8 cellular contexts compared by ENCODE assay signal in the genomic region with DNA sequence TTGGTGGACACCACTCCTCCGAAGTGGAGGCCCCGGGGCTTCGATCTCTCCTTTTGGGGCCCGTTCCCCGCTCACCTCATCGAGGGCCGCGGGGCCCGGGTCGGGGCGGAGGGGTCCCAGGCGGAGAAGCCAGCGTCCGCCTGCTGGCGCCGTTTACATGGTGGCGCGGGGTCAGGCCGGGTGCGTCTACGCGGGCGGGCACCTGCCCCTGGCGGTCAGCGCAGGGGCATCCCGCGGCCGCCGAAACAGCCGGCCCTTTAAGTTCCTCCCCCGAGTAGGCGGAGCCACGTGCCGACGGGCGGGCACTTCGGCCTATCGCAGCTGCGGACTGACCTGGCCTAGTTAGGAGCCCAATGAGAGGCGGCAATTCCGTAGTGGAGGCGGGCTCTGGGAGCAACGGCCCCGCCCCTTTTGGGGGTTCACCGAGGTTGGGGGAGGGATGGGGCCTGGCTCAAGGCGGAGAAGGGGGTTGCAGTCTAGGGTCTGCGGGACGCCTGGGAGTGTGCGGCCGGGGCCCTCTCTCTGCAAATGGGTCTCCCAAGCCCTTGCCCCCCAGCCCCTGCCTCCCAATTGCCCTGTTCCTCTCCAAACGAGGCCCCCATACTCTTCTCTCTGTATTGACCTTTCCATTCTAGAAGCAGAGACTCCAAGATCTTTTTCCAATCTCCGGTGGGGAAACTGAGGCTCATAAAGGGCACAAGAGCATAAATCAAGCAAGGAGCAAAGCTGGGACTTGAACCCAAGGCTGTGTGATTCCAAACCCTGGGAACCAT. TPM values are rescaled to one million over a fixed set of nuclear protein-coding genes. Genes with fewer than 3 reads are reported as not detected.
DNase-seq lines count a peak whose midpoint lies in the region; TF ChIP-seq lines count a peak whose summit lies in the region.

TSS of gene ABHD8 (minus strand) at position 259 of the 773 bp plus-strand sequence. CDS start 1,809 bp downstream, outside the sequence.

- H3K27ac Mint-ChIP-seq in activated naive CD8-positive, alpha-beta T cell = no peak within 1 kb of the TSS
- H3K27ac Mint-ChIP-seq in glutamatergic neuron (ENCODE audit: unreplicated experiment) = peak within 1 kb of the TSS; percentile 93

- peak within 1 kb of the TSS; percentile 83 for H3K4me2 ChIP-seq in osteoblast (ENCODE audit: insufficient read depth, low read length)

- no peaks in the 10 kb centered on the region for H3K9me3 Mint-ChIP-seq in activated naive CD8-positive, alpha-beta T cell (ENCODE audit: low read depth)
- peaks cover 23% of the 10 kb centered on the region for H3K9me3 Mint-ChIP-seq in glutamatergic neuron (ENCODE audit: unreplicated experiment)

- TF ChIP-seq CTCF in HEK293 (tag by site-specific recombination; IDR thresholded peaks at IDR 0.05) = peak; percentile 96
- TF ChIP-seq CTCF in NB4 (IDR thresholded peaks at IDR 0.05; ENCODE audit: low read depth, low read length) = no peak
- peak; percentile 83 for TF ChIP-seq CTCF in glutamatergic neuron (IDR thresholded peaks at IDR 0.05; ENCODE audit: partially characterized antibody, unreplicated experiment)
- TF ChIP-seq CTCF in osteoblast (IDR thresholded peaks at IDR 0.05; ENCODE audit: extremely low read depth, low read depth, low read length) = peak; percentile 40
- TF ChIP-seq CTCF in testis (IDR thresholded peaks at IDR 0.05) = peak; percentile 71 to 78 (median 75)

- no peaks in the 10 kb centered on the region for H3K27me3 Mint-ChIP-seq in activated naive CD8-positive, alpha-beta T cell
- peaks cover 14% of the 10 kb centered on the region for H3K27me3 Mint-ChIP-seq in glutamatergic neuron (ENCODE audit: unreplicated experiment)

- 2 to 5% methylated on average over 20 to 41 of the region's 52 CpGs for WGBS in testis, 2 donors

- peaks cover 0 to 24% of the 10 kb centered on the region in 2 experiments; a peak in 2 of 3 replicates for H3K36me3 ChIP-seq in HEK293 (ENCODE audit: control insufficient read depth in 2 of 2, insufficient read depth in 1 of 2, low read length in 2 of 2)
- H3K36me3 ChIP-seq in osteoblast (ENCODE audit: insufficient read depth, low read length) = no peaks in the 10 kb centered on the region
- H3K36me3 ChIP-seq in testis (ENCODE audit: low read depth, missing control alignments) = no peaks in the 10 kb centered on the region

- peak within 1 kb of the TSS; percentile 92 for H2AFZ ChIP-seq in osteoblast (ENCODE audit: low read length)

- H3K27me3 ChIP-seq in osteoblast (ENCODE audit: insufficient read depth, low read length) = no peaks in the 10 kb centered on the region
- H3K27me3 ChIP-seq in testis = no peaks in the 10 kb centered on the region

- H3K9me3 ChIP-seq in HEK293 (ENCODE audit: control insufficient read depth, insufficient read depth, low read depth, low read length) (no peaks in the 10 kb centered on the region), osteoblast (ENCODE audit: low read depth, low read length) (no peaks in the 10 kb centered on the region), testis (no peaks in the 10 kb centered on the region)

- H3K4me1 ChIP-seq in HEK293 (ENCODE audit: control insufficient read depth, insufficient read depth, low read length) (peaks cover 3% of the 10 kb centered on the region), osteoblast (ENCODE audit: insufficient read depth, low read length) (peaks cover 31% of the 10 kb centered on the region), testis (peaks cover 36% of the 10 kb centered on the region)

- H3K79me2 ChIP-seq in osteoblast (ENCODE audit: insufficient read depth, low read length) = peaks cover 13% of the 10 kb centered on the region

- H3K36me3 Mint-ChIP-seq in activated naive CD8-positive, alpha-beta T cell = no peaks in the 10 kb centered on the region
- no peaks in the 10 kb centered on the region for H3K36me3 Mint-ChIP-seq in glutamatergic neuron (ENCODE audit: unreplicated experiment)

- H4K20me1 ChIP-seq in osteoblast (ENCODE audit: insufficient read depth, low read length) = no peaks in the 10 kb centered on the region

- CTCF ChIA-PET in HEK293 (lab: Yijun Ruan, JAX) = interaction anchor here (0.7 to 1.6 kb wide), 7 partner anchors 8 to 72 kb away, joined by 3 to 8 read pairs (median 5); no protein-coding TSS in a partner anchor

- H3K4me3 ChIP-seq in HEK293 (ENCODE audit: low read depth, low read length) (peak within 1 kb of the TSS; percentile 79), NB4 (ENCODE audit: low read depth, low read length) (no peak within 1 kb of the TSS), osteoblast (ENCODE audit: insufficient read depth, low read length) (peak within 1 kb of the TSS; percentile 83), testis (peak within 1 kb of the TSS; percentile 69 to 83)

- H3K27ac ChIP-seq in HEK293 (ENCODE audit: extremely low read depth, low read depth, low read length) (peak within 1 kb of the TSS; percentile 65), osteoblast (ENCODE audit: low read depth, low read length) (peak within 1 kb of the TSS; percentile 45), testis (peak within 1 kb of the TSS; percentile 55 to 76)

- TF ChIP-seq POLR2A in NB4 (IDR thresholded peaks at IDR 0.05; ENCODE audit: extremely low read depth, insufficient read length) = no peak
- no peak for TF ChIP-seq POLR2A in testis (IDR thresholded peaks at IDR 0.05)

- H3K4me3 Mint-ChIP-seq in activated naive CD8-positive, alpha-beta T cell = peak within 1 kb of the TSS; percentile 68
- peak within 1 kb of the TSS; percentile 73 for H3K4me3 Mint-ChIP-seq in glutamatergic neuron (ENCODE audit: unreplicated experiment)

- POLR2A ChIA-PET in HEK293 (lab: Yijun Ruan, JAX) = interaction anchor here (0.9 to 1.5 kb wide), 4 partner anchors 9 to 88 kb away, joined by 3 to 4 read pairs (median 3); partner anchors contain the start of gene USE1

- DNase-seq in GM04503 (ENCODE audit: low read depth) = peak; percentile 46
- DNase-seq in NB4 (ENCODE audit: low read depth) = peak; percentile 80
- DNase-seq in SKM-1 (lab: John Stamatoyannopoulos, UW; ENCODE audit: unreplicated experiment) = peak; percentile 89
- DNase-seq in glutamatergic neuron = peak; percentile 98
- DNase-seq in osteoblast (ENCODE audit: insufficient read length, low spot score, missing footprints) = peak; percentile 100
- DNase-seq in testis = peak; percentile 97

- H3K4me1 Mint-ChIP-seq in activated naive CD8-positive, alpha-beta T cell (ENCODE audit: low read depth) = peaks cover 30% of the 10 kb centered on the region
- H3K4me1 Mint-ChIP-seq in glutamatergic neuron (ENCODE audit: low read depth, unreplicated experiment) = peaks cover 26% of the 10 kb centered on the region

- intact Hi-C loops in testis (cut with DNase I; ENCODE audit: low total_unique reads) = no loop called here

TF ChIP-seq in HEK293, 187 proteins besides CTCF, POLR2A, EP300 and RAD21 (continues in another document):
- no peak for TF ChIP-seq ZNF274 (IDR thresholded peaks at IDR 0.05; ENCODE audit: low read length)
- no peak for TF ChIP-seq ZNF274 (tag by site-specific recombination; IDR thresholded peaks at IDR 0.05; ENCODE audit: borderline replicate concordance)
- peak; percentile 96 for TF ChIP-seq PATZ1 (tag by site-specific recombination; IDR thresholded peaks at IDR 0.05)
- TF ChIP-seq MEIS1 (CRISPR knock-in tag; IDR thresholded peaks at IDR 0.05; ENCODE audit: borderline replicate concordance) = no peak
- TF ChIP-seq ZNF239 (tag by site-specific recombination; IDR thresholded peaks at IDR 0.05) = no peak
- TF ChIP-seq GFI1B (tag by site-specific recombination; IDR thresholded peaks at IDR 0.05) = no peak
- no peak for TF ChIP-seq ZBTB1 (tag by site-specific recombination; IDR thresholded peaks at IDR 0.05)
- TF ChIP-seq KLF16 (tag by site-specific recombination; IDR thresholded peaks at IDR 0.05) = 0 out of 2 replicates have a peak, but pooled peaks have one; percentile 26
- TF ChIP-seq, protein P1, sequence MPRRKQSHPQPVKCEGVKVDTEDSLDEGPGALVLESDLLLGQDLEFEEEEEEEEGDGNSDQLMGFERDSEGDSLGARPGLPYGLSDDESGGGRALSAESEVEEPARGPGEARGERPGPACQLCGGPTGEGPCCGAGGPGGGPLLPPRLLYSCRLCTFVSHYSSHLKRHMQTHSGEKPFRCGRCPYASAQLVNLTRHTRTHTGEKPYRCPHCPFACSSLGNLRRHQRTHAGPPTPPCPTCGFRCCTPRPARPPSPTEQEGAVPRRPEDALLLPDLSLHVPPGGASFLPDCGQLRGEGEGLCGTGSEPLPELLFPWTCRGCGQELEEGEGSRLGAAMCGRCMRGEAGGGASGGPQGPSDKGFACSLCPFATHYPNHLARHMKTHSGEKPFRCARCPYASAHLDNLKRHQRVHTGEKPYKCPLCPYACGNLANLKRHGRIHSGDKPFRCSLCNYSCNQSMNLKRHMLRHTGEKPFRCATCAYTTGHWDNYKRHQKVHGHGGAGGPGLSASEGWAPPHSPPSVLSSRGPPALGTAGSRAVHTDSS (tag by site-specific recombination; IDR thresholded peaks at IDR 0.05) = no peak
- no peak for TF ChIP-seq ZNF654 (tag by site-specific recombination; IDR thresholded peaks at IDR 0.05; ENCODE audit: low read depth)
- TF ChIP-seq ZFP3 (tag by site-specific recombination; IDR thresholded peaks at IDR 0.05; ENCODE audit: low read depth) = peak; percentile 78
- TF ChIP-seq SP2 (tag by site-specific recombination; IDR thresholded peaks at IDR 0.05) = peak; percentile 100

RNA-seq across cellular contexts. Expression of gene ABHD8, which starts in this region (rescaled TPM):
- total RNA-seq in glutamatergic neuron (ENCODE audit: unreplicated experiment) = 14.1 TPM
- 12.7 and 14.8 TPM in 2 replicates for total RNA-seq in osteoblast
- 10 to 100 TPM; 27.1 to 49.1 TPM for total RNA-seq in testis
- 70.7 TPM for polyA plus RNA-seq in testis (ENCODE audit: insufficient read depth, low read depth, low replicate concordance)

Comparison
In these comparisons a context has a peak if more than half of its experiments do, and no peak if none do; other contexts are left out.
1. DNase-seq: peak in every context shown above with its lines; median percentile 100 in osteoblast; 98 in glutamatergic neuron; 97 in testis; 89 in SKM-1; 80 in NB4; 46 in GM04503.